In the genomic region with DNA sequence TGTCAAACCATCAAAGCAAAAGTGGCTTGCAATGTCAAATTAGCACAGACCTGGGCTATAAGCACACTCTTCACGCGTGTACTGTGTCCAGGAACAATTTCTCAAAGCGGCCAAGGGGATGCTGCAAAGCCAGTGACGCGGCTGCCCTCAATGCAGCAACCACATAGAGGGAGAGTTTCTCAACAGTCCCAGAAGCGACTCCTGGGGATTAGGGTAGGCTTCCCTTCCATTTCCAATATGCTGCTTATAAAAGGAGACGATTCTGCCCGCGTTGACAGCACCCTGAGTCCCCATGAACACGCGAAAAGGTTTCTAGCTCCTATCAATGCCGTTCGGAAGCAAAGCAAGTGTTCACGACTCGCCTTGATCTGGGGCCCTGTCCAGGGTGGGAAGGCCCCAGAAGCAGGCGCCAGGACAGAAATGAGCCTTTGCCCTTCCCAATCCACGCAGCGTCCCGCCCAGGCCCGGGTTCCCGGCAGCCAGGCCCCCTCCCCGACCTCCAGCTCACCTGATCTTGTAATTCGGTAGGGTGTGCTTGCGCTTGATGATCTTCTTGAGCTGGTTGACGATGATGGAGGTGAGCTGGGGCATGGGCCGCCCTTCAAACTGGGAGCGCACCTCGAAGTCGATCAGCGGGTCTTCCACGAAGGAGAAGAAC, we compare ENCODE assay signal across 8 cellular contexts. TPM values are rescaled to one million over a fixed set of nuclear protein-coding genes. Genes with fewer than 3 reads are reported as not detected.
DNase-seq lines count a peak whose midpoint lies in the region; ATAC-seq, FAIRE-seq and TF ChIP-seq lines count a peak whose summit lies in the region.

No MANE protein-coding gene starts in this region.

- TF ChIP-seq POLR2A in H54 (IDR thresholded peaks at IDR 0.05; ENCODE audit: low read depth, low read length): no peak

- H3K9me3 ChIP-seq in PC-3 (ENCODE audit: low read length) (no peaks in the 10 kb centered on the region), pancreas (no peaks in the 10 kb centered on the region)

- POLR2A ChIA-PET in PC-3 (lab: Charles Lee; ENCODE audit: unreplicated experiment): interaction anchor here (0.7 kb wide), 1 partner anchor 14 kb away, joined by 7 read pairs; no protein-coding TSS in a partner anchor

- H3K27me3 Mint-ChIP-seq in activated naive CD4-positive, alpha-beta T cell treated with anti-CD3 and anti-CD28 coated beads, Interleukin-2, amount 50 U/mL, for 24 hours: peaks cover 5% of the 10 kb centered on the region

- H3F3A ChIP-seq in PC-3 (ENCODE audit: low read length, unreplicated experiment): no peaks in the 10 kb centered on the region

- peak overlapping the region; percentile 55 for H3K27ac Mint-ChIP-seq in activated naive CD4-positive, alpha-beta T cell treated with anti-CD3 and anti-CD28 coated beads, Interleukin-2, amount 50 U/mL, for 24 hours

- H3K27me3 ChIP-seq in PC-3 (ENCODE audit: low read length): no peaks in the 10 kb centered on the region
- H3K27me3 ChIP-seq in pancreas: no peaks in the 10 kb centered on the region

- peaks cover 3% of the 10 kb centered on the region for H3K36me3 Mint-ChIP-seq in activated naive CD4-positive, alpha-beta T cell treated with anti-CD3 and anti-CD28 coated beads, Interleukin-2, amount 50 U/mL, for 24 hours

- CTCF ChIA-PET in PC-3 (lab: Charles Lee): no interaction called here

- H3K4me2 ChIP-seq in PC-3 (ENCODE audit: low read length): peak overlapping the region; percentile 90

- DNase-seq in DMS53 (lab: John Stamatoyannopoulos, UW) (peak; percentile 57), H54 (ENCODE audit: insufficient read length, low spot score) (peak; percentile 18), PC-3 (peak; percentile 25), Right ventricle myocardium superior (peak; percentile 74), pancreas (peak; percentile 46 to 76 (median 58)), DMS153 (lab: John Stamatoyannopoulos, UW) (no peak)

- 1% methylated on average over 31 of the region's 31 CpGs for WGBS in pancreas, 2 donors

- H3K36me3 ChIP-seq in PC-3 (ENCODE audit: low read depth, low read length) (no peaks in the 10 kb centered on the region), pancreas (no peaks in the 10 kb centered on the region)

- peaks cover 37% of the 10 kb centered on the region for H4K20me1 ChIP-seq in PC-3 (ENCODE audit: low read length)

- intact Hi-C loops in PC-3 (cut with micrococcal nuclease): loop anchor here (2.0 to 5.0 kb wide), 2 partner anchors 53 to 88 kb away; no protein-coding TSS in a partner anchor
- intact Hi-C loops in Right ventricle myocardium superior (cut with DNase I): no loop called here
- intact Hi-C loops in pancreas (cut with DNase I): no loop called here

- H3K9ac ChIP-seq in PC-3 (ENCODE audit: low read length): peak overlapping the region; percentile 83

- peaks cover 60% of the 10 kb centered on the region for H3K79me2 ChIP-seq in PC-3 (ENCODE audit: low read length)

- TF ChIP-seq CTCF in PC-3 (conservative IDR thresholded peaks at IDR 0.05; ENCODE audit: low read depth, low read length): no peak
- TF ChIP-seq CTCF in pancreas (IDR thresholded peaks at IDR 0.05): no peak

- TSS peak; percentile 26 for BruUV-seq in PC-3 (replicated peaks; lab: Mats Ljungman, UMichigan)

- H3K4me1 ChIP-seq in PC-3 (ENCODE audit: insufficient read depth, low read length) (peaks cover 15% of the 10 kb centered on the region), pancreas (peaks cover 6 to 15% (median 10%) of the 10 kb centered on the region in 3 donors)

- ATAC-seq in PC-3 (0 out of 2 replicates have a peak, but pooled peaks have one; percentile 7), Right ventricle myocardium superior (ENCODE audit: poor library complexity) (peak; percentile 47), pancreas (peak; percentile 11 to 43 (median 32)), HG02970 (IDR thresholded peaks at IDR 0.05; ENCODE audit: low FRiP score, unreplicated experiment) (no peak)

- H3K4me3 ChIP-seq in PC-3 (ENCODE audit: low read length) (peak overlapping the region; percentile 98), pancreas (peak overlapping the region; percentile 70 to 94 (median 74))

- no peak for FAIRE-seq in H54 (lab: Jason Lieb, UNC)
- FAIRE-seq in pancreas (lab: Jason Lieb, UNC): no peak

- no peaks in the 10 kb centered on the region for H3K9me3 Mint-ChIP-seq in activated naive CD4-positive, alpha-beta T cell treated with anti-CD3 and anti-CD28 coated beads, Interleukin-2, amount 50 U/mL, for 24 hours

- peaks cover 44% of the 10 kb centered on the region for H3K4me1 Mint-ChIP-seq in activated naive CD4-positive, alpha-beta T cell treated with anti-CD3 and anti-CD28 coated beads, Interleukin-2, amount 50 U/mL, for 24 hours

- peak overlapping the region; percentile 93 for H3K4me3 Mint-ChIP-seq in activated naive CD4-positive, alpha-beta T cell treated with anti-CD3 and anti-CD28 coated beads, Interleukin-2, amount 50 U/mL, for 24 hours

- 0 out of 2 replicates have a peak overlapping the region, but pooled peaks have one; percentile 45 for H2AFZ ChIP-seq in PC-3 (ENCODE audit: low read length)

- H3K9me2 ChIP-seq in PC-3 (replicated peaks; ENCODE audit: low read length): no peaks in the 10 kb centered on the region

- H3K27ac ChIP-seq in PC-3 (ENCODE audit: low read length) (peak overlapping the region; percentile 6; the same call in 1 of the 2 replicates), pancreas (peak overlapping the region; percentile 85 to 96 (median 90))

RNA-seq across cellular contexts. Expression of a gene that starts 1.3 kb away (rescaled TPM):
- 13.6 and 14.7 TPM in 2 replicates for total RNA-seq in PC-3 (2014; rRNA removed)
- 16.6 TPM for total RNA-seq in Right ventricle myocardium superior
- total RNA-seq in pancreas: 10 to 100 TPM; 29.4 to 55.9 (median 42.9) TPM
- polyA plus RNA-seq in pancreas: 1 to 10 TPM; 4.6 to 7.6 TPM
